Comparison of ENCODE assay signal across 26 cellular contexts in genomic region chr17:21174186-21174585, GRCh38. TPM values are rescaled to one million over a fixed set of nuclear protein-coding genes. Genes with fewer than 3 reads are reported as not detected.
DNase-seq lines count a peak whose midpoint lies in the region; ATAC-seq and TF ChIP-seq lines count a peak whose summit lies in the region.
"Had no signal": no experiment of that assay in that cellular context is flagged by ENCODE, and none has a peak within 500 bp of the region (broad histone marks: within the 10 kb centered on the region; RNA-seq: fewer than 3 reads in every experiment).

No MANE protein-coding gene starts in this region.

- H3K27me3 ChIP-seq in gastrocnemius medialis = no peaks in the 10 kb centered on the region
- H3K27me3 ChIP-seq: Peyer's patch, vagina had no signal

- in situ Hi-C loops in gastrocnemius medialis (cut with MboI; ENCODE audit: low sequenced_read_pairs in 4 of 4) (no loop called here), G401 (cut with HindIII; ENCODE audit: low sequenced_read_pairs) (no loop called here)

- no peak overlapping the region for H3K4me3 Mint-ChIP-seq in chondrocyte (ENCODE audit: unreplicated experiment)
- H3K4me3 Mint-ChIP-seq: activated CD4-positive, alpha-beta memory T cell treated with anti-CD3 and anti-CD28 coated beads, Interleukin-2, amount 10 ng/mL, durations not matched to agents 7 days and 5 days; activated naive CD8-positive, alpha-beta T cell; brain; natural killer cell treated with Interleukin-12 subunit alpha and Interleukin-12 subunit beta and Interleukin-15 and Interleukin-18, amount 100 ng/mL, for 72 hours; stimulated activated naive CD8-positive, alpha-beta T cell treated with anti-CD3 and anti-CD28 coated beads, Interleukin-15, amount 100 ng/mL, for 72 hours had no signal

- intact Hi-C loops in left ventricle myocardium superior (cut with micrococcal nuclease) = no loop called here
- intact Hi-C loops in gastrocnemius medialis (cut with DNase I; ENCODE audit: low total_unique reads) = no loop called here

- no peaks in the 10 kb centered on the region for H3K9me3 Mint-ChIP-seq in chondrocyte (ENCODE audit: low read depth)
- H3K9me3 Mint-ChIP-seq: activated CD4-positive, alpha-beta memory T cell treated with anti-CD3 and anti-CD28 coated beads, Interleukin-2, amount 10 ng/mL, durations not matched to agents 7 days and 5 days; brain; natural killer cell treated with Interleukin-12 subunit alpha and Interleukin-12 subunit beta and Interleukin-15 and Interleukin-18, amount 100 ng/mL, for 72 hours; stimulated activated naive CD8-positive, alpha-beta T cell treated with anti-CD3 and anti-CD28 coated beads, Interleukin-15, amount 100 ng/mL, for 72 hours had no signal

- H3K9me3 ChIP-seq in gastrocnemius medialis = no peaks in the 10 kb centered on the region
- H3K9me3 ChIP-seq: Peyer's patch, vagina had no signal

- peak overlapping the region; percentile 83 for H3K27ac Mint-ChIP-seq in chondrocyte (ENCODE audit: unreplicated experiment)
- H3K27ac Mint-ChIP-seq: activated CD4-positive, alpha-beta memory T cell treated with anti-CD3 and anti-CD28 coated beads, Interleukin-2, amount 10 ng/mL, durations not matched to agents 7 days and 5 days; activated naive CD8-positive, alpha-beta T cell; natural killer cell treated with Interleukin-12 subunit alpha and Interleukin-12 subunit beta and Interleukin-15 and Interleukin-18, amount 100 ng/mL, for 72 hours had no signal

- peaks cover 0 to under 1% of the 10 kb centered on the region in 2 donors for H3K36me3 ChIP-seq in gastrocnemius medialis

- peaks cover 58 to 60% of the 10 kb centered on the region in 2 donors for H3K4me1 ChIP-seq in gastrocnemius medialis
- H3K4me1 ChIP-seq: Peyer's patch had no signal

- ATAC-seq in left ventricle myocardium superior = peak; percentile 72
- peak; percentile 61 to 69 for ATAC-seq in gastrocnemius medialis
- no peak for ATAC-seq in GM18517 (IDR thresholded peaks at IDR 0.05; ENCODE audit: unreplicated experiment)
- no peak for ATAC-seq in HG02884 (IDR thresholded peaks at IDR 0.05; ENCODE audit: unreplicated experiment)
- ATAC-seq: natural killer cell treated with Interleukin-12 subunit alpha and Interleukin-12 subunit beta and Interleukin-15 and Interleukin-18, amount 100 ng/mL, for 72 hours; stimulated activated naive CD8-positive, alpha-beta T cell treated with anti-CD3 and anti-CD28 coated beads, Interleukin-15, amount 100 ng/mL, for 72 hours had no signal

- TF ChIP-seq CTCF in chondrocyte (IDR thresholded peaks at IDR 0.05) (no peak), gastrocnemius medialis (IDR thresholded peaks at IDR 0.05 in 4 of 5, conservative IDR thresholded peaks at IDR 0.05 in 1 of 5) (no peak)

- peaks cover 28% of the 10 kb centered on the region for H3K4me1 Mint-ChIP-seq in chondrocyte (ENCODE audit: low read depth)
- H3K4me1 Mint-ChIP-seq: brain had no signal

- H3K27ac ChIP-seq in gastrocnemius medialis = peak overlapping the region; percentile 92 to 98 (median 96)
- H3K27ac ChIP-seq: C4-2B, vagina had no signal

- TF ChIP-seq POLR2A in gastrocnemius medialis (IDR thresholded peaks at IDR 0.05) = no peak

- H3K4me3 ChIP-seq in gastrocnemius medialis = no peak overlapping the region
- H3K4me3 ChIP-seq: Peyer's patch, skin epidermis, vagina had no signal

- peak; percentile 5 for DNase-seq in AG08396 (ENCODE audit: low spot score)
- no peak for DNase-seq in chondrocyte (ENCODE audit: low spot score)
- DNase-seq in left ventricle myocardium superior = peak; percentile 49
- peak; percentile 58 to 77 for DNase-seq in gastrocnemius medialis
- no peak for DNase-seq in NCI-H1694 (lab: John Stamatoyannopoulos, UW)
- DNase-seq in G401 (ENCODE audit: low spot score) = no peak
- DNase-seq: activated CD4-positive, alpha-beta memory T cell treated with anti-CD3 and anti-CD28 coated beads, Interleukin-2, amount 10 ng/mL, durations not matched to agents 7 days and 5 days; activated T-cell treated with anti-CD3 and anti-CD28 coated beads, Interleukin-2, amount 50 U/mL, for 48 hours; cortex of kidney; hippocampal formation; mesenchymal stem cell; NCI-H1092 treated with DMSO at 0.1 percent for 48 hours; NCI-H2107; NCI-H510A treated with DMSO at 0.1 percent for 48 hours; NK-92 treated with Interleukin-12 subunit alpha and Interleukin-12 subunit beta, amount 100 ng/mL, for 24 hours; Peyer's patch; stimulated activated CD4-positive, alpha-beta T cell treated with anti-CD3 and anti-CD28 coated beads, Interleukin-2, amount 100 ng/mL, for 48 hours; stimulated activated naive CD8-positive, alpha-beta T cell treated with anti-CD3 and anti-CD28 coated beads, Interleukin-15, amount 100 ng/mL, for 72 hours had no signal

- no peaks in the 10 kb centered on the region for H3K27me3 Mint-ChIP-seq in chondrocyte (ENCODE audit: low read depth)
- H3K27me3 Mint-ChIP-seq: activated CD4-positive, alpha-beta memory T cell treated with anti-CD3 and anti-CD28 coated beads, Interleukin-2, amount 10 ng/mL, durations not matched to agents 7 days and 5 days; activated naive CD8-positive, alpha-beta T cell; brain; natural killer cell treated with Interleukin-12 subunit alpha and Interleukin-12 subunit beta and Interleukin-15 and Interleukin-18, amount 100 ng/mL, for 72 hours; stimulated activated naive CD8-positive, alpha-beta T cell treated with anti-CD3 and anti-CD28 coated beads, Interleukin-15, amount 100 ng/mL, for 72 hours had no signal

- peaks cover 6% of the 10 kb centered on the region for H3K36me3 Mint-ChIP-seq in chondrocyte (ENCODE audit: low read depth)
- H3K36me3 Mint-ChIP-seq: brain; natural killer cell treated with Interleukin-12 subunit alpha and Interleukin-12 subunit beta and Interleukin-15 and Interleukin-18, amount 100 ng/mL, for 72 hours had no signal

RNA-seq across cellular contexts. Expression of gene TMEM11, which starts 39.8 kb away (rescaled TPM):
- 24.3 to 28.1 TPM (median 24.7 TPM) in 3 replicates for total RNA-seq in chondrocyte
- 31.5 TPM for total RNA-seq in left ventricle myocardium superior
- 100 to 1,000 TPM in 2 of 4 donors, 10 to 100 TPM in 2; 70.6 to 131 (median 90.9) TPM for total RNA-seq in gastrocnemius medialis
- 31.2 and 34.4 TPM in 2 replicates for total RNA-seq in G401 (2014; rRNA removed; shearing (Covaris generic))

RNA-seq across cellular contexts. Expression of gene DHRS7B, which starts 47.4 kb away (rescaled TPM):
- total RNA-seq in chondrocyte (17.1 to 24.7 TPM (median 20.2 TPM) in 3 replicates), left ventricle myocardium superior (18.6 TPM), gastrocnemius medialis (10 to 100 TPM; 35.7 to 73.2 (median 43.2) TPM)
- 37.0 and 45.4 TPM in 2 replicates for total RNA-seq in G401 (2014; rRNA removed; shearing (Covaris generic))

Comparison
In these comparisons a context has a peak if more than half of its experiments do, and no peak if none do; other contexts are left out.
1. DNase-seq: peak in AG08396 (single experiment), left ventricle myocardium superior (single experiment) and gastrocnemius medialis (2 of 2); none in chondrocyte (single experiment), NCI-H1694 (single experiment) and G401 (single experiment).
2. ATAC-seq: peak in left ventricle myocardium superior (single experiment) and gastrocnemius medialis (2 of 2); none in GM18517 (single experiment) and HG02884 (single experiment).